Comparison of ENCODE assay signal across 2 cellular contexts in genomic region chr19:18521692-18522123, GRCh38.
TF ChIP-seq lines count a peak whose summit lies in the region.

TSS of gene ELL (minus strand) at chr19:18522070. CDS start at chr19:18522055, 15 bp downstream.

TF ChIP-seq in GM12878, 131 proteins besides CTCF, POLR2A, EP300 and RAD21 (continued from another document and continues in another):
- TF ChIP-seq E2F8 (IDR thresholded peaks at IDR 0.05; ENCODE audit: low read depth, partially characterized antibody) (no peak), BCL11A (IDR thresholded peaks at IDR 0.05; ENCODE audit: low read depth, low read length) (no peak), MYC (IDR thresholded peaks at IDR 0.05; ENCODE audit: insufficient read depth, insufficient read length, insufficient replicate concordance, low read length, severe bottlenecking) (no peak), MTA2 (IDR thresholded peaks at IDR 0.05; ENCODE audit: low read depth) (no peak), TCF3 (IDR thresholded peaks at IDR 0.05; ENCODE audit: borderline replicate concordance, insufficient read depth, low read depth, low read length) (0 out of 2 replicates have a peak, but pooled peaks have one; percentile 18), MLLT1 (IDR thresholded peaks at IDR 0.05) (no peak), FOS (IDR thresholded peaks at IDR 0.05; ENCODE audit: borderline replicate concordance, extremely low read depth, insufficient read length) (no peak), NRF1 (conservative IDR thresholded peaks at IDR 0.05; ENCODE audit: low read depth, low read length) (no peak), HDAC6 (IDR thresholded peaks at IDR 0.05; ENCODE audit: unreplicated experiment) (no peak), SRF (IDR thresholded peaks at IDR 0.05; ENCODE audit: low read depth in 2 of 2, low read length in 2 of 2) (no peak), MEF2A (IDR thresholded peaks at IDR 0.05; ENCODE audit: insufficient read depth, low read depth, low read length) (no peak)
- TF ChIP-seq, protein P1, sequence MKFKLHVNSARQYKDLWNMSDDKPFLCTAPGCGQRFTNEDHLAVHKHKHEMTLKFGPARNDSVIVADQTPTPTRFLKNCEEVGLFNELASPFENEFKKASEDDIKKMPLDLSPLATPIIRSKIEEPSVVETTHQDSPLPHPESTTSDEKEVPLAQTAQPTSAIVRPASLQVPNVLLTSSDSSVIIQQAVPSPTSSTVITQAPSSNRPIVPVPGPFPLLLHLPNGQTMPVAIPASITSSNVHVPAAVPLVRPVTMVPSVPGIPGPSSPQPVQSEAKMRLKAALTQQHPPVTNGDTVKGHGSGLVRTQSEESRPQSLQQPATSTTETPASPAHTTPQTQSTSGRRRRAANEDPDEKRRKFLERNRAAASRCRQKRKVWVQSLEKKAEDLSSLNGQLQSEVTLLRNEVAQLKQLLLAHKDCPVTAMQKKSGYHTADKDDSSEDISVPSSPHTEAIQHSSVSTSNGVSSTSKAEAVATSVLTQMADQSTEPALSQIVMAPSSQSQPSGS (IDR thresholded peaks at IDR 0.05; ENCODE audit: low read length), result no peak
- TF ChIP-seq, protein P2, sequence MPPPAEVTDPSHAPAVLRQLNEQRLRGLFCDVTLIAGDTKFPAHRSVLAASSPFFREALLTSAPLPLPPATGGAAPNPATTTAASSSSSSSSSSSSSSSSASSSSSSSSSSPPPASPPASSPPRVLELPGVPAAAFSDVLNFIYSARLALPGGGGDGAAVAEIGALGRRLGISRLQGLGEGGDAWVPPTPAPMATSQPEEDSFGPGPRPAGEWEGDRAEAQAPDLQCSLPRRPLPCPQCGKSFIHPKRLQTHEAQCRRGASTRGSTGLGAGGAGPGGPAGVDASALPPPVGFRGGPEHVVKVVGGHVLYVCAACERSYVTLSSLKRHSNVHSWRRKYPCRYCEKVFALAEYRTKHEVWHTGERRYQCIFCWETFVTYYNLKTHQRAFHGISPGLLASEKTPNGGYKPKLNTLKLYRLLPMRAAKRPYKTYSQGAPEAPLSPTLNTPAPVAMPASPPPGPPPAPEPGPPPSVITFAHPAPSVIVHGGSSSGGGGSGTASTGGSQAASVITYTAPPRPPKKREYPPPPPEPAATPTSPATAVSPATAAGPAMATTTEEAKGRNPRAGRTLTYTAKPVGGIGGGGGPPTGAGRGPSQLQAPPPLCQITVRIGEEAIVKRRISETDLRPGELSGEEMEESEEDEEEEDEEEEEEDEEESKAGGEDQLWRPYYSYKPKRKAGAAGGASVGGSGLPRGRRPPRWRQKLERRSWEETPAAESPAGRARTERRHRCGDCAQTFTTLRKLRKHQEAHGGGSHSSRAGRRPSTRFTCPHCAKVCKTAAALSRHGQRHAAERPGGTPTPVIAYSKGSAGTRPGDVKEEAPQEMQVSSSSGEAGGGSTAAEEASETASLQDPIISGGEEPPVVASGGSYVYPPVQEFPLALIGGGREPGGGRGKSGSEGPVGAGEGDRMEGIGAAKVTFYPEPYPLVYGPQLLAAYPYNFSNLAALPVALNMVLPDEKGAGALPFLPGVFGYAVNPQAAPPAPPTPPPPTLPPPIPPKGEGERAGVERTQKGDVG (CRISPR knock-in tag; IDR thresholded peaks at IDR 0.05), result no peak

TF ChIP-seq in HepG2, 621 proteins besides CTCF, POLR2A, EP300 and RAD21 (continued from another document and continues in another):
- TF ChIP-seq SPEN (CRISPR knock-in tag; IDR thresholded peaks at IDR 0.05; ENCODE audit: low read depth) (peak; percentile 57; the same call in 1 of the 2 replicates), ZNF709 (CRISPR knock-in tag; IDR thresholded peaks at IDR 0.05) (0 out of 2 replicates have a peak, but pooled peaks have one; percentile 69), IRF9 (CRISPR knock-in tag; IDR thresholded peaks at IDR 0.05; ENCODE audit: borderline replicate concordance) (0 out of 2 replicates have a peak, but pooled peaks have one; percentile 66), ZNF280B (CRISPR knock-in tag; IDR thresholded peaks at IDR 0.05; ENCODE audit: borderline replicate concordance) (0 out of 2 replicates have a peak, but pooled peaks have one; percentile 71), ZNF589 (CRISPR knock-in tag; conservative IDR thresholded peaks at IDR 0.05) (0 out of 2 replicates have a peak, but pooled peaks have one; percentile 71), CCDC6 (CRISPR knock-in tag; IDR thresholded peaks at IDR 0.05) (no peak), RFXAP (CRISPR knock-in tag; IDR thresholded peaks at IDR 0.05; ENCODE audit: borderline replicate concordance) (no peak), ZNF430 (CRISPR knock-in tag; IDR thresholded peaks at IDR 0.05) (peak; percentile 80; the same call in 1 of the 2 replicates), FOSL2 (CRISPR knock-in tag; IDR thresholded peaks at IDR 0.05) (no peak), ZNF780A (CRISPR knock-in tag; IDR thresholded peaks at IDR 0.05) (0 out of 2 replicates have a peak, but pooled peaks have one; percentile 44), PAXIP1 (CRISPR knock-in tag; conservative IDR thresholded peaks at IDR 0.05) (peak; percentile 13; the same call in 1 of the 2 replicates), ZNF547 (CRISPR knock-in tag; IDR thresholded peaks at IDR 0.05) (0 out of 2 replicates have a peak, but pooled peaks have one; percentile 32), ZFY (CRISPR knock-in tag; IDR thresholded peaks at IDR 0.05) (peak; percentile 69), HNF1A (IDR thresholded peaks at IDR 0.05; ENCODE audit: low read depth) (no peak), HNF1A (CRISPR knock-in tag; IDR thresholded peaks at IDR 0.05; ENCODE audit: borderline replicate concordance) (peak; percentile 58), YY1 (IDR thresholded peaks at IDR 0.05; ENCODE audit: insufficient read depth, insufficient replicate concordance, low read depth, low read length) (peak; percentile 94), REL (CRISPR knock-in tag; conservative IDR thresholded peaks at IDR 0.05) (0 out of 2 replicates have a peak, but pooled peaks have one; percentile 49), ZNF788 (CRISPR knock-in tag; IDR thresholded peaks at IDR 0.05; ENCODE audit: borderline replicate concordance) (peak; percentile 8; the same call in 1 of the 2 replicates), PHF20 (CRISPR knock-in tag; IDR thresholded peaks at IDR 0.05) (peak; percentile 38; the same call in 1 of the 2 replicates)
- TF ChIP-seq, protein P3, sequence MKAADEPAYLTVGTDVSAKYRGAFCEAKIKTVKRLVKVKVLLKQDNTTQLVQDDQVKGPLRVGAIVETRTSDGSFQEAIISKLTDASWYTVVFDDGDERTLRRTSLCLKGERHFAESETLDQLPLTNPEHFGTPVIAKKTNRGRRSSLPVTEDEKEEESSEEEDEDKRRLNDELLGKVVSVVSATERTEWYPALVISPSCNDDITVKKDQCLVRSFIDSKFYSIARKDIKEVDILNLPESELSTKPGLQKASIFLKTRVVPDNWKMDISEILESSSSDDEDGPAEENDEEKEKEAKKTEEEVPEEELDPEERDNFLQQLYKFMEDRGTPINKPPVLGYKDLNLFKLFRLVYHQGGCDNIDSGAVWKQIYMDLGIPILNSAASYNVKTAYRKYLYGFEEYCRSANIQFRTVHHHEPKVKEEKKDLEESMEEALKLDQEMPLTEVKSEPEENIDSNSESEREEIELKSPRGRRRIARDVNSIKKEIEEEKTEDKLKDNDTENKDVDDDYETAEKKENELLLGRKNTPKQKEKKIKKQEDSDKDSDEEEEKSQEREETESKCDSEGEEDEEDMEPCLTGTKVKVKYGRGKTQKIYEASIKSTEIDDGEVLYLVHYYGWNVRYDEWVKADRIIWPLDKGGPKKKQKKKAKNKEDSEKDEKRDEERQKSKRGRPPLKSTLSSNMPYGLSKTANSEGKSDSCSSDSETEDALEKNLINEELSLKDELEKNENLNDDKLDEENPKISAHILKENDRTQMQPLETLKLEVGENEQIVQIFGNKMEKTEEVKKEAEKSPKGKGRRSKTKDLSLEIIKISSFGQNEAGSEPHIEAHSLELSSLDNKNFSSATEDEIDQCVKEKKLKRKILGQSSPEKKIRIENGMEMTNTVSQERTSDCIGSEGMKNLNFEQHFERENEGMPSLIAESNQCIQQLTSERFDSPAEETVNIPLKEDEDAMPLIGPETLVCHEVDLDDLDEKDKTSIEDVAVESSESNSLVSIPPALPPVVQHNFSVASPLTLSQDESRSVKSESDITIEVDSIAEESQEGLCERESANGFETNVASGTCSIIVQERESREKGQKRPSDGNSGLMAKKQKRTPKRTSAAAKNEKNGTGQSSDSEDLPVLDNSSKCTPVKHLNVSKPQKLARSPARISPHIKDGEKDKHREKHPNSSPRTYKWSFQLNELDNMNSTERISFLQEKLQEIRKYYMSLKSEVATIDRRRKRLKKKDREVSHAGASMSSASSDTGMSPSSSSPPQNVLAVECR (CRISPR knock-in tag; IDR thresholded peaks at IDR 0.05; ENCODE audit: borderline replicate concordance), result peak; percentile 90
- TF ChIP-seq, protein P4, sequence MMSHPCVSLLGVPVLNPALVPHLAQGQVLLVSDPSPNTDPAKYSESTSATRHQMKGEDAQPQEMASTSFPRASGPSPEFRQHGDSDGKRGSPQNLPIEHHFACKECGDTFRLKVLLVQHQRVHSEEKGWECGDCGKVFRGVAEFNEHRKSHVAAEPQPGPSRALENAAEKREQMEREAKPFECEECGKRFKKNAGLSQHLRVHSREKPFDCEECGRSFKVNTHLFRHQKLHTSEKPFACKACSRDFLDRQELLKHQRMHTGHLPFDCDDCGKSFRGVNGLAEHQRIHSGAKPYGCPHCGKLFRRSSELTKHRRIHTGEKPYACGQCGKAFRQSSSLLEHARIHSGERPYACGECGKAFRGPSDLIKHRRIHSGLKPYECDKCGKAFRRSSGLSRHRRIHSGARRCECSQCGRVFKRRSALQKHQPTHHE (CRISPR knock-in tag; IDR thresholded peaks at IDR 0.05; ENCODE audit: borderline replicate concordance), result 0 out of 2 replicates have a peak, but pooled peaks have one; percentile 55
- TF ChIP-seq, protein P5, sequence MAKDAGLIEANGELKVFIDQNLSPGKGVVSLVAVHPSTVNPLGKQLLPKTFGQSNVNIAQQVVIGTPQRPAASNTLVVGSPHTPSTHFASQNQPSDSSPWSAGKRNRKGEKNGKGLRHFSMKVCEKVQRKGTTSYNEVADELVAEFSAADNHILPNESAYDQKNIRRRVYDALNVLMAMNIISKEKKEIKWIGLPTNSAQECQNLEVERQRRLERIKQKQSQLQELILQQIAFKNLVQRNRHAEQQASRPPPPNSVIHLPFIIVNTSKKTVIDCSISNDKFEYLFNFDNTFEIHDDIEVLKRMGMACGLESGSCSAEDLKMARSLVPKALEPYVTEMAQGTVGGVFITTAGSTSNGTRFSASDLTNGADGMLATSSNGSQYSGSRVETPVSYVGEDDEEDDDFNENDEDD (CRISPR knock-in tag; IDR thresholded peaks at IDR 0.05; ENCODE audit: borderline replicate concordance), result no peak
